In genomic region chr14:93269341-93270068, GRCh38 we compare ENCODE assay signal across 10 cellular contexts.
DNase-seq lines count a peak whose midpoint lies in the region; ATAC-seq, FAIRE-seq and TF ChIP-seq lines count a peak whose summit lies in the region.
"Had no signal": no experiment of that assay in that cellular context is flagged by ENCODE, and none has a peak within 500 bp of the region (broad histone marks: within the 10 kb centered on the region; RNA-seq: fewer than 3 reads in every experiment).

No MANE protein-coding gene starts in this region.

- ATAC-seq in WTC11, result peak; percentile 71
- peak; percentile 79 for ATAC-seq in foreskin keratinocyte
- ATAC-seq in GM21515 (IDR thresholded peaks at IDR 0.05; ENCODE audit: unreplicated experiment), result no peak

- TF ChIP-seq CTCF in WTC11 (IDR thresholded peaks at IDR 0.05) (no peak), foreskin keratinocyte (conservative IDR thresholded peaks at IDR 0.05) (no peak)

- no peak for DNase-seq in GM12891 (ENCODE audit: insufficient read length, low spot score)
- DNase-seq in WTC11 (ENCODE audit: low spot score), result no peak
- peak; percentile 8 to 45 for DNase-seq in foreskin keratinocyte
- DNase-seq in pons (ENCODE audit: low spot score), result peak; percentile 92
- DNase-seq in activated gamma-delta T cell treated with Interleukin-2 at 50 U/mL for 16 hours, result no peak
- no peak for DNase-seq in NOMO-1 treated with dmso at 0.1 percent for 144 hours (lab: John Stamatoyannopoulos, UW; ENCODE audit: unreplicated experiment)
- DNase-seq in NCI-H1092 (lab: John Stamatoyannopoulos, UW), result no peak
- DNase-seq: central memory CD4-positive, alpha-beta T cell had no signal

- no peaks in the 10 kb centered on the region; the same call in 1 of the 2 replicates for H3K36me3 Mint-ChIP-seq in WTC11

- peak; percentile 31 for FAIRE-seq in GM12891 (lab: Jason Lieb, UNC)
- FAIRE-seq: TTC549 had no signal

- H3K27ac Mint-ChIP-seq in WTC11, result no peak overlapping the region

- no peak for TF ChIP-seq POLR2A in GM12891 (IDR thresholded peaks at IDR 0.05; ENCODE audit: low read depth, low read length)

- H3K4me1 ChIP-seq in foreskin keratinocyte, result peaks cover 4% of the 10 kb centered on the region

- CTCF ChIA-PET in WTC11 (lab: Charles Lee), result interaction anchor here (1.1 to 1.2 kb wide), 2 partner anchors 62 to 72 kb away, joined by 4 to 5 read pairs; partner anchors contain the start of genes GON7 and UBR7

- H3K4me3 Mint-ChIP-seq in WTC11, result no peak overlapping the region

- no peak overlapping the region for H3K27ac ChIP-seq in foreskin keratinocyte

- no peaks in the 10 kb centered on the region for H3K9me3 Mint-ChIP-seq in WTC11

- peaks cover 23% of the 10 kb centered on the region for H3K4me1 Mint-ChIP-seq in WTC11

- POLR2A ChIA-PET in WTC11 (lab: Charles Lee), result no interaction called here

- H3K27me3 Mint-ChIP-seq in WTC11 (ENCODE audit: low read depth), result no peaks in the 10 kb centered on the region

- H3K27me3 ChIP-seq in foreskin keratinocyte, result no peaks in the 10 kb centered on the region

TF ChIP-seq in GM12891, 5 proteins besides CTCF, POLR2A, EP300 and RAD21:
- TF ChIP-seq PAX5 (IDR thresholded peaks at IDR 0.05; ENCODE audit: insufficient read depth, low read length, severe bottlenecking) (no peak), SPI1 (IDR thresholded peaks at IDR 0.05; ENCODE audit: low read depth, low read length) (no peak), TAF1 (IDR thresholded peaks at IDR 0.05; ENCODE audit: low read depth, low read length) (no peak), POU2F2 (IDR thresholded peaks at IDR 0.05; ENCODE audit: low read depth, low read length) (no peak), POLR2AphosphoS5 (IDR thresholded peaks at IDR 0.05; ENCODE audit: low read depth, low read length) (no peak)

TF ChIP-seq in WTC11, 78 proteins besides CTCF, POLR2A, EP300 and RAD21:
- TF ChIP-seq ZSCAN18 (CRISPR knock-in tag; IDR thresholded peaks at IDR 0.05), result no peak
- TF ChIP-seq ATF3 (CRISPR knock-in tag; conservative IDR thresholded peaks at IDR 0.05), result no peak
- no peak for TF ChIP-seq TEAD4 (CRISPR knock-in tag; IDR thresholded peaks at IDR 0.05)
- no peak for TF ChIP-seq RELA (CRISPR knock-in tag; IDR thresholded peaks at IDR 0.05; ENCODE audit: borderline replicate concordance)
- no peak for TF ChIP-seq NR2C2 (CRISPR knock-in tag; IDR thresholded peaks at IDR 0.05)
- TF ChIP-seq ELF4 (CRISPR knock-in tag; IDR thresholded peaks at IDR 0.05; ENCODE audit: low read depth), result no peak
- no peak for TF ChIP-seq NR1H2 (CRISPR knock-in tag; IDR thresholded peaks at IDR 0.05)
- TF ChIP-seq CREM (CRISPR knock-in tag; IDR thresholded peaks at IDR 0.05), result no peak

Comparison
In these comparisons a context has a peak if more than half of its experiments do, and no peak if none do; other contexts are left out.
1. DNase-seq: peak in foreskin keratinocyte (2 of 2) and pons (single experiment); none in GM12891 (single experiment), WTC11 (single experiment), activated gamma-delta T cell treated with Interleukin-2 at 50 U/mL for 16 hours (single experiment), NOMO-1 treated with dmso at 0.1 percent for 144 hours (single experiment) and NCI-H1092 (single experiment).